ENCODE assay signal across 8 cellular contexts in genomic region chr2:74740395-74741075, GRCh38.
A peak's percentile ranks its signal among the peaks of the same experiment; 100 is the strongest.
DNase-seq lines count a peak whose midpoint lies in the region; ATAC-seq, FAIRE-seq and TF ChIP-seq lines count a peak whose summit lies in the region.

No MANE protein-coding gene starts in this region.

- no peaks in the 10 kb centered on the region for H3K9me1 ChIP-seq in keratinocyte (ENCODE audit: control insufficient read depth, extremely low read depth, insufficient read depth, low read length)

- peaks cover 4% of the 10 kb centered on the region for H3K9me3 ChIP-seq in keratinocyte (ENCODE audit: control insufficient read depth, low read depth, low read length)

- FAIRE-seq in HTR-8/SVneo (lab: Jason Lieb, UNC) (peak; percentile 99), keratinocyte (lab: Jason Lieb, UNC) (peak; percentile 98)

- peak overlapping the region; percentile 52 for H2AFZ ChIP-seq in keratinocyte (ENCODE audit: control insufficient read depth, low read length)

- peak overlapping the region in 1 of 3 experiments; percentile 7 for H3K4me3 ChIP-seq in keratinocyte (ENCODE audit: control insufficient read depth in 2 of 3, extremely low read depth in 1 of 3, insufficient read depth in 2 of 3, low read depth in 1 of 3, low read length in 3 of 3)

- DNase-seq in AG08395 (ENCODE audit: low spot score) (peak; percentile 95), HTR-8/SVneo (ENCODE audit: insufficient read length, low spot score) (peak; percentile 94), astrocyte of the hippocampus (ENCODE audit: low read depth, low spot score) (peak; percentile 91), keratinocyte (ENCODE audit: low read depth, low spot score) (peak; percentile 90), activated gamma-delta T cell treated with Interleukin-2 at 50 U/mL for 16 hours (no peak), NCI-H748 treated with DMSO at 0.1 percent for 48 hours (lab: John Stamatoyannopoulos, UW) (no peak)
- no peak for DNase-seq in activated naive CD4-positive, alpha-beta T cell (lab: John Stamatoyannopoulos, UW)

- ATAC-seq in GM21825 (IDR thresholded peaks at IDR 0.05; ENCODE audit: unreplicated experiment), result no peak

- H3K36me3 ChIP-seq in keratinocyte (ENCODE audit: control insufficient read depth in 2 of 2, extremely low read depth in 1 of 2, insufficient read depth in 2 of 2, low read length in 2 of 2), result no peaks in the 10 kb centered on the region

- H3K4me2 ChIP-seq in keratinocyte (ENCODE audit: control insufficient read depth, extremely low read depth, insufficient read depth, low read depth, low read length), result peak overlapping the region; percentile 76

- H4K20me1 ChIP-seq in keratinocyte (ENCODE audit: control insufficient read depth, extremely low read depth, insufficient read depth, low read length), result no peaks in the 10 kb centered on the region

- peak overlapping the region; percentile 75 for H3K9ac ChIP-seq in keratinocyte (ENCODE audit: control insufficient read depth, extremely low read depth, insufficient read depth, low read length)

- peaks cover 35% of the 10 kb centered on the region for H3K4me1 ChIP-seq in keratinocyte (ENCODE audit: control insufficient read depth, extremely low read depth, insufficient read depth, low read length)

- TF ChIP-seq CTCF in keratinocyte (optimal IDR thresholded peaks at IDR 0.05 in 1 of 3, IDR thresholded peaks at IDR 0.05 in 1 of 3, conservative IDR thresholded peaks at IDR 0.05 in 1 of 3; ENCODE audit: extremely low read depth in 1 of 3, insufficient read depth in 2 of 3, low read length in 3 of 3), result peak in 2 of 3 experiments; percentile 26 to 53

- no peaks in the 10 kb centered on the region for H3K79me2 ChIP-seq in keratinocyte (ENCODE audit: control insufficient read depth, insufficient read depth, low read length)

- dilution Hi-C loops in keratinocyte (cut with MboI; ENCODE audit: extremely low pct_ligation_motif_present, low sequenced_read_pairs), result loop anchor here (25.0 kb wide), 1 partner anchor 122 kb away; no protein-coding TSS in a partner anchor

- H3K27me3 ChIP-seq in keratinocyte (ENCODE audit: control insufficient read depth, extremely low read depth, insufficient read depth, low read length), result no peaks in the 10 kb centered on the region

- H3K27ac ChIP-seq in keratinocyte (ENCODE audit: control insufficient read depth, insufficient read depth, low read length), result peak overlapping the region; percentile 96

Comparison
In these comparisons a context has a peak if more than half of its experiments do, and no peak if none do; other contexts are left out.
1. DNase-seq: peak in AG08395 (single experiment), HTR-8/SVneo (single experiment), astrocyte of the hippocampus (single experiment) and keratinocyte (single experiment); none in activated gamma-delta T cell treated with Interleukin-2 at 50 U/mL for 16 hours (single experiment), NCI-H748 treated with DMSO at 0.1 percent for 48 hours (single experiment) and activated naive CD4-positive, alpha-beta T cell (0 of 4).